ENCODE assay signal across 8 cellular contexts in genomic region chr10:22325272-22325947, GRCh38. TPM values are rescaled to one million over a fixed set of nuclear protein-coding genes. Genes with fewer than 3 reads are reported as not detected.
DNase-seq lines count a peak whose midpoint lies in the region; ATAC-seq, FAIRE-seq and TF ChIP-seq lines count a peak whose summit lies in the region.

No MANE protein-coding gene starts in this region.

- no peaks in the 10 kb centered on the region for H3K27me3 ChIP-seq in Caco-2 (replicated peaks; ENCODE audit: control insufficient read depth, insufficient read depth, low read length)
- peaks cover 33% of the 10 kb centered on the region for H3K27me3 ChIP-seq in RWPE2 (ENCODE audit: insufficient read depth, poor library complexity, severe bottlenecking)

- intact Hi-C loops in Caco-2 (cut with micrococcal nuclease; ENCODE audit: unreplicated experiment) = loop anchor here (10.0 kb wide), 2 partner anchors 239 to 659 kb away; no protein-coding TSS in a partner anchor

- CTCF ChIA-PET in Caco-2 (lab: Charles Lee) = interaction anchor here (0.7 kb wide), 1 partner anchor 660 kb away, joined by 3 read pairs; no protein-coding TSS in a partner anchor

- peaks cover 53% of the 10 kb centered on the region for H3K36me3 Mint-ChIP-seq in Caco-2 (ENCODE audit: insufficient read depth, unreplicated experiment)
- peaks cover 24% of the 10 kb centered on the region for H3K36me3 Mint-ChIP-seq in nephron (ENCODE audit: low read depth)

- ATAC-seq in GM19463 (IDR thresholded peaks at IDR 0.05; ENCODE audit: unreplicated experiment) (peak; percentile 40), HG03520 (IDR thresholded peaks at IDR 0.05; ENCODE audit: unreplicated experiment) (peak; percentile 52), RWPE2 (ENCODE audit: low read depth) (peak; percentile 82)

- H3K27ac Mint-ChIP-seq in Caco-2 (ENCODE audit: unreplicated experiment) = peak overlapping the region; percentile 63
- peak overlapping the region in 2 of 3 experiments; percentile 77 to 80 for H3K27ac Mint-ChIP-seq in nephron

- H3K4me3 ChIP-seq in Caco-2 (ENCODE audit: low read depth, low read length) (peak overlapping the region; percentile 62), RWPE2 (ENCODE audit: severe bottlenecking) (peak overlapping the region; percentile 53), foreskin fibroblast (ENCODE audit: low read depth in 1 of 2, low read length in 2 of 2) (peak overlapping the region; percentile 66 to 67)

- FAIRE-seq in urothelium cell line (lab: Jason Lieb, UNC) = no peak

- POLR2A ChIA-PET in Caco-2 (lab: Charles Lee) = interaction anchor here (1.2 kb wide), 1 partner anchor 9 kb away, joined by 3 read pairs; the partner anchor contains the start of gene COMMD3

- H3K4me3 Mint-ChIP-seq in Caco-2 (ENCODE audit: unreplicated experiment) = peak overlapping the region; percentile 71
- H3K4me3 Mint-ChIP-seq in nephron = peak overlapping the region; percentile 93 to 98 (median 96)

- peaks cover 2% of the 10 kb centered on the region; the same call in 1 of the 2 replicates for H3K36me3 ChIP-seq in Caco-2 (ENCODE audit: control insufficient read depth, insufficient read depth, low read length)
- peaks cover 43% of the 10 kb centered on the region for H3K36me3 ChIP-seq in RWPE2 (ENCODE audit: low read depth)

- H3K27me3 Mint-ChIP-seq in Caco-2 (ENCODE audit: insufficient read depth, unreplicated experiment) (peaks cover 2% of the 10 kb centered on the region), nephron (ENCODE audit: low read depth) (peaks cover 62% of the 10 kb centered on the region)

- peaks cover 36% of the 10 kb centered on the region for H3K4me1 ChIP-seq in Caco-2
- H3K4me1 ChIP-seq in RWPE2 (ENCODE audit: insufficient read depth, poor library complexity, severe bottlenecking) = peaks cover 12% of the 10 kb centered on the region

- BruUV-seq in Caco-2 (replicated peaks; lab: Mats Ljungman, UMichigan) = no TSS peak

- no peaks in the 10 kb centered on the region for H3K9me3 ChIP-seq in Caco-2
- H3K9me3 ChIP-seq in RWPE2 (ENCODE audit: severe bottlenecking) = no peaks in the 10 kb centered on the region

- TF ChIP-seq CTCF in Caco-2 (IDR thresholded peaks at IDR 0.05; ENCODE audit: insufficient read depth in 1 of 2, low read depth in 1 of 2, low read length in 1 of 2, severe bottlenecking in 1 of 2, unreplicated experiment in 1 of 2) (no peak), RWPE2 (IDR thresholded peaks at IDR 0.05; ENCODE audit: poor library complexity, severe bottlenecking) (no peak), foreskin fibroblast (IDR thresholded peaks at IDR 0.05; ENCODE audit: low read depth, low read length) (no peak), nephron (IDR thresholded peaks at IDR 0.05; ENCODE audit: unreplicated experiment in 3 of 3) (no peak)

- H3K9me3 Mint-ChIP-seq in Caco-2 (ENCODE audit: unreplicated experiment) = no peaks in the 10 kb centered on the region
- H3K9me3 Mint-ChIP-seq in nephron = no peaks in the 10 kb centered on the region

- DNase-seq in Caco-2 (peak; percentile 79 to 89), RWPE2 (ENCODE audit: low spot score) (peak; percentile 68), foreskin fibroblast (peak; percentile 59 to 85), urothelium cell line (ENCODE audit: low spot score) (peak; percentile 86)
- peak; percentile 71 for DNase-seq in activated naive CD4-positive, alpha-beta T cell treated with Interleukin-2 at 50 U/mL for 16 hours

- peak overlapping the region; percentile 13 for H3K27ac ChIP-seq in RWPE2 (ENCODE audit: poor library complexity, severe bottlenecking)

- H3K4me1 Mint-ChIP-seq in Caco-2 (ENCODE audit: low read depth, unreplicated experiment) (peaks cover 21% of the 10 kb centered on the region), nephron (peaks cover 34% of the 10 kb centered on the region)

RNA-seq across cellular contexts. Expression of gene BMI1, which starts 4.5 kb away (rescaled TPM):
- total RNA-seq in Caco-2 (2022) = 118 and 121 TPM in 2 replicates

RNA-seq across cellular contexts. Expression of gene COMMD3, which starts 9.2 kb away (rescaled TPM):
- total RNA-seq in Caco-2 (2022) = 50.7 and 55.4 TPM in 2 replicates

RNA-seq across cellular contexts. Expression of gene SPAG6, which starts 19.9 kb away (rescaled TPM):
- total RNA-seq in Caco-2 (2022) = 0.79 and 0.81 TPM in 2 replicates

Comparison
In these comparisons a context has a peak if more than half of its experiments do, and no peak if none do; other contexts are left out.
1. Peak in every context shown above with its lines: DNase-seq, ATAC-seq, H3K4me3 ChIP-seq and H3K27ac ChIP-seq.